In the genomic region with DNA sequence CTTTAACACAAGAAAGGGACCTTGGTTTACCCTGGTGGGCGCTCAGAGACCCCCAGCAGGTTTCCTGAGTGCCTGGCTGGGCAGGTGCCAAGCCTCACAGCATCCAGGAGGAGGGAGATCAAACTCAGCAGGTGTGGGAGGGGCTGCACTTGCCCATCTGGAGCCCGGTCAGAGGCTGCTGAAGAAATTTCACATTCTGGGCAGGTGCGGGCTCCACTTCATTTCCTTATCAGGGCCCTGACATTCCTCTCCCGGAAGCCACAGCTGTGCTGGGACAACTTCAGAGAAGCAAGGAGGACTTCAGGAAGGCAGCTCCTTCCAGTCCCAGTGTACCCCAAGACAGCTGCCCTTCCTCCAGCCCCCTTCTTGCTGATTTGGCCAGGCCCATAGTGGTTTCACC, we compare ENCODE assay signal across 10 cellular contexts.
A peak's percentile ranks its signal among the peaks of the same experiment; 100 is the strongest.
DNase-seq lines count a peak whose midpoint lies in the region; ATAC-seq and TF ChIP-seq lines count a peak whose summit lies in the region.
"Had no signal": no experiment of that assay in that cellular context is flagged by ENCODE, and none has a peak within 500 bp of the region (broad histone marks: within the 10 kb centered on the region; RNA-seq: fewer than 3 reads in every experiment).

No MANE protein-coding gene starts in this region.

- H3K27me3 Mint-ChIP-seq in activated CD4-positive, alpha-beta T cell treated with anti-CD3 and anti-CD28 coated beads for 36 hours, result no peaks in the 10 kb centered on the region
- no peaks in the 10 kb centered on the region for H3K27me3 Mint-ChIP-seq in endodermal cell (ENCODE audit: insufficient read depth)
- H3K27me3 Mint-ChIP-seq: activated B cell treated with CpG ODN at 0.5 μM for 24 hours had no signal

- DNase-seq in activated CD4-positive, alpha-beta T cell treated with anti-CD3 and anti-CD28 coated beads for 36 hours, result no peak
- no peak for DNase-seq in activated CD4-positive, alpha-beta T cell treated with anti-CD3 and anti-CD28 coated beads for 48 hours
- peak; percentile 84 for DNase-seq in NCI-H345 (lab: John Stamatoyannopoulos, UW)
- peak; percentile 76 for DNase-seq in endodermal cell
- no peak for DNase-seq in coronary artery (ENCODE audit: low spot score)
- no peak for DNase-seq in KG1 (lab: John Stamatoyannopoulos, UW)
- DNase-seq: activated B cell treated with CpG ODN at 0.5 μM for 24 hours, NCI-H2029 treated with DMSO at 0.1 percent for 48 hours had no signal

- H3K4me1 ChIP-seq in endodermal cell (ENCODE audit: control insufficient read depth, insufficient read depth, low read length), result peaks cover 19% of the 10 kb centered on the region

- 67 to 68% methylated on average over 4 of the region's 4 CpGs for WGBS in endodermal cell (ENCODE audit: insufficient coverage in 1 of 2, insufficient read length in 1 of 2), 2 experiments

- H3K9me3 ChIP-seq in endodermal cell (ENCODE audit: control insufficient read depth, low read length), result no peaks in the 10 kb centered on the region

- H3K9ac ChIP-seq in endodermal cell (ENCODE audit: extremely low read depth, low read length, poor library complexity, severe bottlenecking), result no peak overlapping the region

- TF ChIP-seq CTCF in endodermal cell (conservative IDR thresholded peaks at IDR 0.05), result no peak
- no peak for TF ChIP-seq CTCF in coronary artery (IDR thresholded peaks at IDR 0.05)

- H3K27me3 ChIP-seq in endodermal cell (ENCODE audit: control insufficient read depth, insufficient read depth, low read length, poor library complexity, severe bottlenecking), result no peaks in the 10 kb centered on the region

- H3K9me3 Mint-ChIP-seq in activated CD4-positive, alpha-beta T cell treated with anti-CD3 and anti-CD28 coated beads for 36 hours (ENCODE audit: low read depth), result no peaks in the 10 kb centered on the region
- no peaks in the 10 kb centered on the region for H3K9me3 Mint-ChIP-seq in endodermal cell
- H3K9me3 Mint-ChIP-seq: activated B cell treated with CpG ODN at 0.5 μM for 24 hours had no signal

- ATAC-seq in activated CD4-positive, alpha-beta T cell treated with anti-CD3 and anti-CD28 coated beads for 36 hours, result no peak
- no peak for ATAC-seq in GM18511 (IDR thresholded peaks at IDR 0.05; ENCODE audit: unreplicated experiment)

- intact Hi-C loops in activated CD4-positive, alpha-beta T cell treated with anti-CD3 and anti-CD28 coated beads for 36 hours (cut with DNase I, micrococcal nuclease), result no loop called here

- CTCF ChIA-PET in activated CD4-positive, alpha-beta T cell treated with anti-CD3 and anti-CD28 coated beads for 36 hours (lab: Charles Lee), result interaction anchor here (0.6 to 1.9 kb wide), 7 partner anchors 11 to 421 kb away, joined by 3 to 7 read pairs (median 4); no protein-coding TSS in a partner anchor

- no peak overlapping the region for H3K4me3 Mint-ChIP-seq in activated CD4-positive, alpha-beta T cell treated with anti-CD3 and anti-CD28 coated beads for 36 hours
- H3K4me3 Mint-ChIP-seq in endodermal cell, result no peak overlapping the region

- H3K4me3 ChIP-seq in endodermal cell (ENCODE audit: low read length) (no peak overlapping the region), skin epidermis (no peak overlapping the region), coronary artery (no peak overlapping the region)

- H3K27ac ChIP-seq in endodermal cell (ENCODE audit: low read depth, low read length) (peak overlapping the region; percentile 4), skin epidermis (peak overlapping the region in 20 of 21 experiments; percentile 3 to 88 (median 76)), coronary artery (peak overlapping the region in 1 of 2 donors; percentile 49)

- peak overlapping the region; percentile 96 for H3K27ac Mint-ChIP-seq in activated CD4-positive, alpha-beta T cell treated with anti-CD3 and anti-CD28 coated beads for 36 hours
- H3K27ac Mint-ChIP-seq in endodermal cell, result peak overlapping the region; percentile 9
- H3K27ac Mint-ChIP-seq: activated B cell treated with CpG ODN at 0.5 μM for 24 hours had no signal

- POLR2A ChIA-PET in activated CD4-positive, alpha-beta T cell treated with anti-CD3 and anti-CD28 coated beads for 36 hours (lab: Charles Lee), result interaction anchor here (0.6 kb wide), 2 partner anchors 73 to 1430 kb away, joined by 6 to 8 read pairs; no protein-coding TSS in a partner anchor

- no peaks in the 10 kb centered on the region for H3K4me1 Mint-ChIP-seq in activated CD4-positive, alpha-beta T cell treated with anti-CD3 and anti-CD28 coated beads for 36 hours
- peaks cover 49% of the 10 kb centered on the region for H3K4me1 Mint-ChIP-seq in endodermal cell

- peaks cover 11% of the 10 kb centered on the region for H3K36me3 Mint-ChIP-seq in activated CD4-positive, alpha-beta T cell treated with anti-CD3 and anti-CD28 coated beads for 36 hours (ENCODE audit: low read depth)
- H3K36me3 Mint-ChIP-seq in endodermal cell (ENCODE audit: low read depth), result no peaks in the 10 kb centered on the region

- H3K36me3 ChIP-seq in endodermal cell (ENCODE audit: control insufficient read depth, insufficient read depth, low read length), result peaks cover 2% of the 10 kb centered on the region

Comparison
In these comparisons a context has a peak if more than half of its experiments do, and no peak if none do; other contexts are left out.
1. DNase-seq: peak in NCI-H345 (single experiment) and endodermal cell (single experiment); none in activated CD4-positive, alpha-beta T cell treated with anti-CD3 and anti-CD28 coated beads for 36 hours (single experiment), activated CD4-positive, alpha-beta T cell treated with anti-CD3 and anti-CD28 coated beads for 48 hours (single experiment), coronary artery (single experiment) and KG1 (single experiment).